8 cellular contexts compared by ENCODE assay signal in the genomic region with DNA sequence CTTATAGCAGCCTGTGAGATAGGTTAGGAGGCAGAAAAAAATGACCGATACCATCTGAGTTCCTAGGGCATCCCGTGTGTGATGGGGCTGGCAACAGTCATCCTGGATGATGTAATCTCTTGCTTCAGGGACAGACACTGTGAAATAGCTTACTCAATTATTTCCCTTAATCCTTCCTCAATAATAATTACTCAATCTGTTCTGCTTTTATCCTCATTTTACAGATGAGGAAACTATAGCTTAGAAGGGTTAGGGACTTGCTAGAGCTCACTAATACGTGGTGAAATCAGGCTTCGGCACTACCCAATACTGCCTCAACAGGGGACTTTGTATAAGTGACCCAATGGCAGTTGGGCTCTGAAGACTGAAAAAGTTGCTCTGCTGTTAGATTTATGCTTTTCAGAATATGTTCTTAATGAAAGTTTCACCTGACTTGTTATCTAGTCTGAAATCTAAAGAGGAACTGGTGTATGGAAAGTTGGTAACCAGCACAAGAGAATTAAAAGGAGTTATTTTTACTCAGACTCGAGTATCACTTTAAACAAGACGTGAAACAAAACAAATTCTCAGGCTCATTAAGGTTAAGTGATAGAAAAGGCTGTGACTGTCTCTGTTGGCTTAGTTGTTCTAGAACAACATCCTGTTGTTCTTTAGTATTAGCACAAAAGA. TPM values are rescaled to one million over a fixed set of nuclear protein-coding genes. Genes with fewer than 3 reads are reported as not detected.
DNase-seq lines count a peak whose midpoint lies in the region; ATAC-seq lines count a peak whose summit lies in the region.

No MANE protein-coding gene starts in this region.

- no peaks in the 10 kb centered on the region for H3K4me1 ChIP-seq in muscle layer of duodenum (ENCODE audit: control insufficient read depth in 1 of 2, insufficient read depth in 2 of 2, low read length in 2 of 2)

- H3K4me3 ChIP-seq in muscle layer of duodenum (ENCODE audit: low read depth in 1 of 2, low read length in 2 of 2), result no peak overlapping the region

- peaks cover 51% of the 10 kb centered on the region for H3K4me1 Mint-ChIP-seq in activated T-helper 2 cell treated with anti-CD3 and anti-CD28 coated beads, Interferon-gamma antibody, Interleukin-2, Interleukin-4, amounts not matched to agents 10 μg/mL and 5 μg/mL and 100 μg/mL, durations not matched to agents 14 hours and 24 hours and 36 hours (ENCODE audit: low read depth)

- DNase-seq in D341Med (ENCODE audit: low spot score), result peak; percentile 47
- DNase-seq in activated T-helper 2 cell treated with anti-CD3 and anti-CD28 coated beads, Interferon-gamma antibody, Interleukin-2, Interleukin-4, amounts not matched to agents 10 μg/mL and 5 μg/mL and 100 μg/mL, durations not matched to agents 14 hours and 24 hours and 36 hours (ENCODE audit: low spot score), result no peak
- no peak for DNase-seq in left colon
- no peak for DNase-seq in activated gamma-delta T cell (lab: John Stamatoyannopoulos, UW)
- DNase-seq in Ammon's horn (ENCODE audit: low spot score), result no peak

- peak overlapping the region; percentile 53 for H3K4me3 Mint-ChIP-seq in activated T-helper 2 cell treated with anti-CD3 and anti-CD28 coated beads, Interferon-gamma antibody, Interleukin-2, Interleukin-4, amounts not matched to agents 10 μg/mL and 5 μg/mL and 100 μg/mL, durations not matched to agents 14 hours and 24 hours and 36 hours (ENCODE audit: low read depth)

- H3K9me3 Mint-ChIP-seq in activated T-helper 2 cell treated with anti-CD3 and anti-CD28 coated beads, Interferon-gamma antibody, Interleukin-2, Interleukin-4, amounts not matched to agents 10 μg/mL and 5 μg/mL and 100 μg/mL, durations not matched to agents 14 hours and 24 hours and 36 hours, result peaks cover 22% of the 10 kb centered on the region

- H3K27ac Mint-ChIP-seq in activated T-helper 2 cell treated with anti-CD3 and anti-CD28 coated beads, Interferon-gamma antibody, Interleukin-2, Interleukin-4, amounts not matched to agents 10 μg/mL and 5 μg/mL and 100 μg/mL, durations not matched to agents 14 hours and 24 hours and 36 hours, result peak overlapping the region; percentile 92

- ATAC-seq in GM19372 (IDR thresholded peaks at IDR 0.05; ENCODE audit: low read depth, unreplicated experiment) (peak; percentile 65), HG03342 (IDR thresholded peaks at IDR 0.05; ENCODE audit: unreplicated experiment) (peak; percentile 54), left colon (no peak)

- intact Hi-C loops in activated T-helper 2 cell treated with anti-CD3 and anti-CD28 coated beads, Interferon-gamma antibody, Interleukin-2, Interleukin-4, amounts not matched to agents 10 μg/mL and 5 μg/mL and 100 μg/mL, durations not matched to agents 14 hours and 24 hours and 36 hours (cut with micrococcal nuclease), result loop anchor here (1.0 to 10.0 kb wide), 9 partner anchors 15 to 551 kb away; partner anchors contain the start of genes CD55, CR2, PFKFB2 and YOD1
- intact Hi-C loops in left colon (cut with DNase I, micrococcal nuclease), result no loop called here

- peak overlapping the region; percentile 10 for H3K27ac ChIP-seq in muscle layer of duodenum (ENCODE audit: low read length)

- peaks cover 91% of the 10 kb centered on the region for H3K36me3 Mint-ChIP-seq in activated T-helper 2 cell treated with anti-CD3 and anti-CD28 coated beads, Interferon-gamma antibody, Interleukin-2, Interleukin-4, amounts not matched to agents 10 μg/mL and 5 μg/mL and 100 μg/mL, durations not matched to agents 14 hours and 24 hours and 36 hours (ENCODE audit: low read depth)

- no peaks in the 10 kb centered on the region for H3K9me3 ChIP-seq in muscle layer of duodenum (ENCODE audit: control insufficient read depth in 1 of 2, low read length in 2 of 2)

- peaks cover 47 to 56% of the 10 kb centered on the region in 2 donors for H3K36me3 ChIP-seq in muscle layer of duodenum (ENCODE audit: control insufficient read depth in 1 of 2, insufficient read depth in 2 of 2, low read length in 2 of 2)

- H3K27me3 Mint-ChIP-seq in activated T-helper 2 cell treated with anti-CD3 and anti-CD28 coated beads, Interferon-gamma antibody, Interleukin-2, Interleukin-4, amounts not matched to agents 10 μg/mL and 5 μg/mL and 100 μg/mL, durations not matched to agents 14 hours and 24 hours and 36 hours (ENCODE audit: low read depth), result no peaks in the 10 kb centered on the region

- no peaks in the 10 kb centered on the region for H3K27me3 ChIP-seq in muscle layer of duodenum (ENCODE audit: low read depth, low read length)

RNA-seq across cellular contexts. Expression of gene CD55, which starts 14.4 kb away (rescaled TPM):
- 132 and 135 TPM in 2 replicates for total RNA-seq in activated T-helper 2 cell treated with anti-CD3 and anti-CD28 coated beads, Interferon-gamma antibody, Interleukin-2, Interleukin-4, amounts not matched to agents 10 μg/mL and 5 μg/mL and 100 μg/mL, durations not matched to agents 14 hours and 24 hours and 36 hours
- 10 to 100 TPM; 44.0 to 75.4 TPM for total RNA-seq in left colon
